9 cellular contexts compared by ENCODE assay signal in genomic region chr6:43229803-43230239, GRCh38. TPM values are rescaled to one million over a fixed set of nuclear protein-coding genes. Genes with fewer than 3 reads are reported as not detected.
DNase-seq lines count a peak whose midpoint lies in the region; ATAC-seq and TF ChIP-seq lines count a peak whose summit lies in the region.
"Had no signal": no experiment of that assay in that cellular context is flagged by ENCODE, and none has a peak within 500 bp of the region (broad histone marks: within the 10 kb centered on the region; RNA-seq: fewer than 3 reads in every experiment).

No MANE protein-coding gene starts in this region.

- peaks cover 35% of the 10 kb centered on the region for H3K36me3 Mint-ChIP-seq in activated T-cell treated with anti-CD3 and anti-CD28 coated beads, Interleukin-2, amount 50 U/mL, for 24 hours (ENCODE audit: low read depth)
- H3K36me3 Mint-ChIP-seq in activated T-helper 1 cell treated with anti-CD3 and anti-CD28 coated beads, Interleukin-12 subunit alpha, Interleukin-12 subunit beta, Interleukin-2, Interleukin-4 antibody, amounts not matched to agents 30 ng/mL and 10 ng/mL and 1 ng/mL, durations not matched to agents 14 hours and 24 hours and 36 hours (ENCODE audit: low read depth): peaks cover 24% of the 10 kb centered on the region

- WGBS in prostate gland: 76% methylated on average over 11 of the region's 11 CpGs

- no peak for DNase-seq in activated T-cell treated with anti-CD3 and anti-CD28 coated beads, Interleukin-2, amount 50 U/mL, for 24 hours
- DNase-seq in activated T-cell treated with anti-CD3 and anti-CD28 coated beads for 4 hours (no peak), left lobe of liver (ENCODE audit: low spot score) (no peak), prostate gland (ENCODE audit: low spot score) (no peak)
- no peak for DNase-seq in activated T-helper 1 cell treated with anti-CD3 and anti-CD28 coated beads, Interleukin-12 subunit alpha, Interleukin-12 subunit beta, Interleukin-2, Interleukin-4 antibody, amounts not matched to agents 30 ng/mL and 10 ng/mL and 1 ng/mL, durations not matched to agents 14 hours and 24 hours and 36 hours (ENCODE audit: low spot score)

- TF ChIP-seq CTCF in prostate gland (IDR thresholded peaks at IDR 0.05): no peak

- H3K27me3 ChIP-seq in subcutaneous abdominal adipose tissue (ENCODE audit: control insufficient read depth in 5 of 5, insufficient read depth in 4 of 5, low read length in 5 of 5) (peaks cover 0 to 4% (median 0%) of the 10 kb centered on the region in 5 donors), prostate gland (replicated peaks; ENCODE audit: insufficient read depth) (no peaks in the 10 kb centered on the region)
- H3K27me3 ChIP-seq: BE2C had no signal

- H3K4me1 Mint-ChIP-seq in activated T-cell treated with anti-CD3 and anti-CD28 coated beads, Interleukin-2, amount 50 U/mL, for 24 hours (ENCODE audit: low read depth): peaks cover 38% of the 10 kb centered on the region
- H3K4me1 Mint-ChIP-seq in activated T-helper 1 cell treated with anti-CD3 and anti-CD28 coated beads, Interleukin-12 subunit alpha, Interleukin-12 subunit beta, Interleukin-2, Interleukin-4 antibody, amounts not matched to agents 30 ng/mL and 10 ng/mL and 1 ng/mL, durations not matched to agents 14 hours and 24 hours and 36 hours (ENCODE audit: low read depth): peaks cover 41% of the 10 kb centered on the region

- peak; percentile 2 for ATAC-seq in left lobe of liver
- no peak for ATAC-seq in GM21390 (IDR thresholded peaks at IDR 0.05; ENCODE audit: unreplicated experiment)
- ATAC-seq in HG03565 (IDR thresholded peaks at IDR 0.05; ENCODE audit: unreplicated experiment): no peak

- H3K9me3 Mint-ChIP-seq in activated T-cell treated with anti-CD3 and anti-CD28 coated beads, Interleukin-2, amount 50 U/mL, for 24 hours: no peaks in the 10 kb centered on the region
- no peaks in the 10 kb centered on the region for H3K9me3 Mint-ChIP-seq in activated T-helper 1 cell treated with anti-CD3 and anti-CD28 coated beads, Interleukin-12 subunit alpha, Interleukin-12 subunit beta, Interleukin-2, Interleukin-4 antibody, amounts not matched to agents 30 ng/mL and 10 ng/mL and 1 ng/mL, durations not matched to agents 14 hours and 24 hours and 36 hours

- peak overlapping the region; percentile 92 for H3K27ac Mint-ChIP-seq in activated T-cell treated with anti-CD3 and anti-CD28 coated beads, Interleukin-2, amount 50 U/mL, for 24 hours
- H3K27ac Mint-ChIP-seq in activated T-helper 1 cell treated with anti-CD3 and anti-CD28 coated beads, Interleukin-12 subunit alpha, Interleukin-12 subunit beta, Interleukin-2, Interleukin-4 antibody, amounts not matched to agents 30 ng/mL and 10 ng/mL and 1 ng/mL, durations not matched to agents 14 hours and 24 hours and 36 hours: peak overlapping the region; percentile 88

- TF ChIP-seq POLR2A in prostate gland (IDR thresholded peaks at IDR 0.05): no peak

- intact Hi-C loops in activated T-helper 1 cell treated with anti-CD3 and anti-CD28 coated beads, Interleukin-12 subunit alpha, Interleukin-12 subunit beta, Interleukin-2, Interleukin-4 antibody, amounts not matched to agents 30 ng/mL and 10 ng/mL and 1 ng/mL, durations not matched to agents 14 hours and 24 hours and 36 hours (cut with micrococcal nuclease): loop anchor here (1.0 to 5.0 kb wide), 3 partner anchors 58 to 277 kb away; partner anchors contain the start of genes KLC4 and MRPL2
- intact Hi-C loops in prostate gland (cut with DNase I): no loop called here

- peak overlapping the region; percentile 79 for H3K4me3 Mint-ChIP-seq in activated T-cell treated with anti-CD3 and anti-CD28 coated beads, Interleukin-2, amount 50 U/mL, for 24 hours
- H3K4me3 Mint-ChIP-seq in activated T-helper 1 cell treated with anti-CD3 and anti-CD28 coated beads, Interleukin-12 subunit alpha, Interleukin-12 subunit beta, Interleukin-2, Interleukin-4 antibody, amounts not matched to agents 30 ng/mL and 10 ng/mL and 1 ng/mL, durations not matched to agents 14 hours and 24 hours and 36 hours: peak overlapping the region; percentile 88

- H3K9me3 ChIP-seq in subcutaneous abdominal adipose tissue (ENCODE audit: control insufficient read depth in 5 of 5, low read length in 5 of 5) (no peaks in the 10 kb centered on the region), prostate gland (no peaks in the 10 kb centered on the region)
- H3K9me3 ChIP-seq: BE2C had no signal

- H3K36me3 ChIP-seq in subcutaneous abdominal adipose tissue (ENCODE audit: control insufficient read depth in 5 of 5, insufficient read depth in 5 of 5, low read length in 5 of 5) (peaks cover 0 to 9% (median 0%) of the 10 kb centered on the region in 5 donors), prostate gland (no peaks in the 10 kb centered on the region)
- H3K36me3 ChIP-seq: BE2C had no signal

- H3K4me3 ChIP-seq in subcutaneous abdominal adipose tissue (ENCODE audit: low read depth in 1 of 5, low read length in 5 of 5): peak overlapping the region in 3 of 5 donors; percentile 22 to 76 (median 69)
- peak overlapping the region in 1 of 2 donors; percentile 62 for H3K4me3 ChIP-seq in prostate gland

- H3K9ac ChIP-seq in subcutaneous abdominal adipose tissue (ENCODE audit: low read length in 5 of 5): peak overlapping the region in 1 of 5 donors; percentile 67

- peaks cover 2 to 14% (median 8%) of the 10 kb centered on the region in 5 donors for H3K4me1 ChIP-seq in subcutaneous abdominal adipose tissue (ENCODE audit: control insufficient read depth in 5 of 5, insufficient read depth in 5 of 5, low read length in 5 of 5)
- H3K4me1 ChIP-seq in prostate gland (replicated peaks): no peaks in the 10 kb centered on the region
- H3K4me1 ChIP-seq: BE2C had no signal

- H3K27me3 Mint-ChIP-seq in activated T-cell treated with anti-CD3 and anti-CD28 coated beads, Interleukin-2, amount 50 U/mL, for 24 hours: no peaks in the 10 kb centered on the region
- peaks cover 23% of the 10 kb centered on the region for H3K27me3 Mint-ChIP-seq in activated T-helper 1 cell treated with anti-CD3 and anti-CD28 coated beads, Interleukin-12 subunit alpha, Interleukin-12 subunit beta, Interleukin-2, Interleukin-4 antibody, amounts not matched to agents 30 ng/mL and 10 ng/mL and 1 ng/mL, durations not matched to agents 14 hours and 24 hours and 36 hours (ENCODE audit: insufficient read depth)

- H3K27ac ChIP-seq in subcutaneous abdominal adipose tissue (ENCODE audit: low read depth, low read length) (no peak overlapping the region), prostate gland (peak overlapping the region in 1 of 2 donors; percentile 62)

RNA-seq across cellular contexts. Expression of gene DNPH1, which starts 0.5 kb away (rescaled TPM):
- 65.8 and 71.6 TPM in 2 replicates for total RNA-seq in activated T-helper 1 cell treated with anti-CD3 and anti-CD28 coated beads, Interleukin-12 subunit alpha, Interleukin-12 subunit beta, Interleukin-2, Interleukin-4 antibody, amounts not matched to agents 30 ng/mL and 10 ng/mL and 1 ng/mL, durations not matched to agents 14 hours and 24 hours and 36 hours
- total RNA-seq in left lobe of liver: 80.4 TPM
- total RNA-seq in prostate gland: 100 to 1,000 TPM in 1 of 2 donors, 10 to 100 TPM in 1; 40.3 to 138 TPM

RNA-seq across cellular contexts. Expression of gene TTBK1, which starts 13.5 kb away (rescaled TPM):
- 1.7 and 2.0 TPM in 2 replicates for total RNA-seq in activated T-helper 1 cell treated with anti-CD3 and anti-CD28 coated beads, Interleukin-12 subunit alpha, Interleukin-12 subunit beta, Interleukin-2, Interleukin-4 antibody, amounts not matched to agents 30 ng/mL and 10 ng/mL and 1 ng/mL, durations not matched to agents 14 hours and 24 hours and 36 hours
- total RNA-seq in left lobe of liver: 2.0 TPM
- total RNA-seq in prostate gland: under 1 TPM; 0.18 to 0.62 TPM

RNA-seq across cellular contexts. Expression of gene CUL9, which starts 47.8 kb away (rescaled TPM):
- total RNA-seq in activated T-helper 1 cell treated with anti-CD3 and anti-CD28 coated beads, Interleukin-12 subunit alpha, Interleukin-12 subunit beta, Interleukin-2, Interleukin-4 antibody, amounts not matched to agents 30 ng/mL and 10 ng/mL and 1 ng/mL, durations not matched to agents 14 hours and 24 hours and 36 hours: 38.9 and 42.2 TPM in 2 replicates
- 18.1 TPM for total RNA-seq in left lobe of liver
- total RNA-seq in prostate gland: 10 to 100 TPM; 22.9 to 87.0 TPM

RNA-seq across cellular contexts. Expression of gene SRF, which starts 58.8 kb away (rescaled TPM):
- total RNA-seq in activated T-helper 1 cell treated with anti-CD3 and anti-CD28 coated beads, Interleukin-12 subunit alpha, Interleukin-12 subunit beta, Interleukin-2, Interleukin-4 antibody, amounts not matched to agents 30 ng/mL and 10 ng/mL and 1 ng/mL, durations not matched to agents 14 hours and 24 hours and 36 hours: 61.4 and 61.9 TPM in 2 replicates
- total RNA-seq in left lobe of liver (6.7 TPM), prostate gland (10 to 100 TPM; 40.5 to 56.3 TPM)
